ENCODE assay signal across 8 cellular contexts in the genomic region with DNA sequence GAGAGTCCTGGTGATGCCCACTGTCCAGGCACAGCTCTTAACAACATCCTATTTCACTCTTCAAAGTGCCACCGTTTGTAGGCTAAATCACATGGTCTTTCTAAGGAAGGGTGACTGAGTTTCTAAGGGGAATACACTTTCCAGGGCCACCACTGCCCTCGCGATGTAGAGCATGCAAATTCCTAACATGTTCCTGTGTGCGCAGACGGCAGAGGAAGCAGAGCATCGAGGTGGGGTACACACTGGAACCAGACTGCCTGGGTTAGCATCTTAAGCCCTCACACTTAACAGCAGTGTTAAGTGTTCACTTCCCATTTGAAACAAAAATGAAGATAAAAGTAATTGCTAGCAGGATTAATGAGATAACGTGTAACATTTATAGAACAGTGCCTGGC. TPM values are rescaled to one million over a fixed set of nuclear protein-coding genes. Genes with fewer than 3 reads are reported as not detected.
DNase-seq lines count a peak whose midpoint lies in the region; ATAC-seq, FAIRE-seq and TF ChIP-seq lines count a peak whose summit lies in the region.

No MANE protein-coding gene starts in this region.

- no peaks in the 10 kb centered on the region for H3K27me3 ChIP-seq in left ventricle myocardium inferior (ENCODE audit: low read depth)
- no peaks in the 10 kb centered on the region for H3K27me3 ChIP-seq in right atrium auricular region

- H3K36me3 ChIP-seq in left ventricle myocardium inferior = no peaks in the 10 kb centered on the region
- no peaks in the 10 kb centered on the region for H3K36me3 ChIP-seq in right atrium auricular region

- H3K4me1 Mint-ChIP-seq in memory B cell = peaks cover 68% of the 10 kb centered on the region

- H3K9me3 Mint-ChIP-seq in memory B cell = no peaks in the 10 kb centered on the region

- no peak for DNase-seq in left ventricle myocardium inferior
- no peak for DNase-seq in right atrium auricular region (ENCODE audit: low spot score)
- peak; percentile 17 to 21 for DNase-seq in activated T-cell treated with anti-CD3 and anti-CD28 coated beads, Interleukin-2, amount 50 U/mL, for 48 hours
- DNase-seq in memory B cell (ENCODE audit: low spot score in 2 of 2) = no peak
- no peak for DNase-seq in NCI-H187 (lab: John Stamatoyannopoulos, UW)
- no peak for DNase-seq in GM10266 (ENCODE audit: extremely low spot score)
- DNase-seq in frontal cortex (ENCODE audit: low spot score in 2 of 2) = no peak

- no peak for FAIRE-seq in frontal cortex (lab: Jason Lieb, UNC)

- H3K36me3 Mint-ChIP-seq in memory B cell = peaks cover 10% of the 10 kb centered on the region

- H3K9me3 ChIP-seq in left ventricle myocardium inferior (replicated peaks) = no peaks in the 10 kb centered on the region
- no peaks in the 10 kb centered on the region for H3K9me3 ChIP-seq in right atrium auricular region

- intact Hi-C loops in left ventricle myocardium inferior (cut with micrococcal nuclease) = no loop called here

- peak overlapping the region; percentile 57 for H3K27ac ChIP-seq in left ventricle myocardium inferior (replicated peaks)
- H3K27ac ChIP-seq in right atrium auricular region = no peak overlapping the region

- H3K4me1 ChIP-seq in left ventricle myocardium inferior (peaks cover 75% of the 10 kb centered on the region), right atrium auricular region (peaks cover 5 to 50% of the 10 kb centered on the region in 2 donors)

- no peaks in the 10 kb centered on the region for H3K27me3 Mint-ChIP-seq in memory B cell

- peak; percentile 25 for ATAC-seq in memory B cell (ENCODE audit: low read depth)
- ATAC-seq in HG03159 (IDR thresholded peaks at IDR 0.05; ENCODE audit: unreplicated experiment) = no peak

- H3K4me3 ChIP-seq in left ventricle myocardium inferior (no peak overlapping the region), right atrium auricular region (no peak overlapping the region)

- H3K27ac Mint-ChIP-seq in memory B cell = peak overlapping the region; percentile 95

- peak overlapping the region; percentile 91 for H3K4me3 Mint-ChIP-seq in memory B cell

- no peak for TF ChIP-seq CTCF in left ventricle myocardium inferior (IDR thresholded peaks at IDR 0.05; ENCODE audit: borderline replicate concordance)
- no peak for TF ChIP-seq CTCF in right atrium auricular region (IDR thresholded peaks at IDR 0.05)
- no peak for TF ChIP-seq CTCF in GM10266 (IDR thresholded peaks at IDR 0.05; ENCODE audit: control insufficient read depth, insufficient read depth, low read depth, missing control alignments)

RNA-seq across cellular contexts. Expression of a gene that starts 3.0 kb away (rescaled TPM):
- 23.7 TPM for total RNA-seq in left ventricle myocardium inferior
- total RNA-seq in right atrium auricular region = 10 to 100 TPM; 21.4 to 24.1 TPM
- 83.6 TPM for total RNA-seq in frontal cortex

Comparison
In these comparisons a context has a peak if more than half of its experiments do, and no peak if none do; other contexts are left out.
1. DNase-seq: peak in activated T-cell treated with anti-CD3 and anti-CD28 coated beads, Interleukin-2, amount 50 U/mL, for 48 hours (2 of 2); none in left ventricle myocardium inferior (single experiment), right atrium auricular region (single experiment), memory B cell (0 of 2), NCI-H187 (0 of 2), GM10266 (single experiment) and frontal cortex (0 of 2).